Comparison of ENCODE assay signal across 10 cellular contexts in the genomic region with DNA sequence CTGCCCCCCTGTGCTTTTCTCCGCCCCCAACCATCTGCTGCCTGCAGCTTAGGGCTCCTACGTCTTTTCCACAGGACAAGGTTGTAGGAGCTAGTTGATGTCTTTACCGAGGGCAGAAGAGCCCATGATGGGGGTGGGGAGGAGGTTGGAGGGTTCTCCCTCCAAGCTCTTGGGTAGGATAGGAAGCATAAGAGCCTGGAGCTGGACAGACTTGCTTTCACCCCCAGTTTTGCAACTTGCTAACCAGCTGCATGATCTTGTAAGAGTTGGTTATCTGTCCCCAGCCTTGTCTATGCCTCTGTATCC. TPM values are rescaled to one million over a fixed set of nuclear protein-coding genes. Genes with fewer than 3 reads are reported as not detected.
DNase-seq lines count a peak whose midpoint lies in the region; ATAC-seq and TF ChIP-seq lines count a peak whose summit lies in the region.
"Had no signal": no experiment of that assay in that cellular context is flagged by ENCODE, and none has a peak within 500 bp of the region (broad histone marks: within the 10 kb centered on the region; RNA-seq: fewer than 3 reads in every experiment).

No MANE protein-coding gene starts in this region.

- H3K9me3 Mint-ChIP-seq in activated naive CD4-positive, alpha-beta T cell treated with anti-CD3 and anti-CD28 coated beads, Interleukin-2, amount 50 U/mL, for 24 hours = no peaks in the 10 kb centered on the region
- no peaks in the 10 kb centered on the region for H3K9me3 Mint-ChIP-seq in type B pancreatic cell

- no peaks in the 10 kb centered on the region for H3K27me3 Mint-ChIP-seq in activated naive CD4-positive, alpha-beta T cell treated with anti-CD3 and anti-CD28 coated beads, Interleukin-2, amount 50 U/mL, for 24 hours
- no peaks in the 10 kb centered on the region for H3K27me3 Mint-ChIP-seq in type B pancreatic cell

- no peaks in the 10 kb centered on the region for H3K9me3 ChIP-seq in lower lobe of right lung

- peaks cover 66% of the 10 kb centered on the region for H3K36me3 ChIP-seq in lower lobe of right lung

- H3K4me1 ChIP-seq in lower lobe of right lung = peaks cover 25% of the 10 kb centered on the region

- H3K4me3 ChIP-seq in astrocyte of the spinal cord (ENCODE audit: low read depth, low read length) = peak overlapping the region; percentile 98
- H3K4me3 ChIP-seq in lower lobe of right lung = peak overlapping the region; percentile 99

- TF ChIP-seq CTCF in astrocyte of the spinal cord (IDR thresholded peaks at IDR 0.05; ENCODE audit: low read depth, low read length) (no peak), lower lobe of right lung (IDR thresholded peaks at IDR 0.05) (no peak), type B pancreatic cell (conservative IDR thresholded peaks at IDR 0.05) (no peak)

- H3K4me1 Mint-ChIP-seq in activated naive CD4-positive, alpha-beta T cell treated with anti-CD3 and anti-CD28 coated beads, Interleukin-2, amount 50 U/mL, for 24 hours = peaks cover 48% of the 10 kb centered on the region
- H3K4me1 Mint-ChIP-seq in type B pancreatic cell (ENCODE audit: unreplicated experiment) = peaks cover 24% of the 10 kb centered on the region

- intact Hi-C loops in lower lobe of right lung (cut with DNase I) = no loop called here

- peak overlapping the region; percentile 99 for H3K4me3 Mint-ChIP-seq in activated naive CD4-positive, alpha-beta T cell treated with anti-CD3 and anti-CD28 coated beads, Interleukin-2, amount 50 U/mL, for 24 hours
- peak overlapping the region; percentile 99 for H3K4me3 Mint-ChIP-seq in type B pancreatic cell

- ATAC-seq in lower lobe of right lung = no peak
- ATAC-seq in GM18909 (IDR thresholded peaks at IDR 0.05; ENCODE audit: poor library complexity, unreplicated experiment) = no peak
- ATAC-seq in GM19452 (IDR thresholded peaks at IDR 0.05; ENCODE audit: unreplicated experiment) = no peak

- H3K27ac ChIP-seq in lower lobe of right lung = peak overlapping the region; percentile 31

- no peak for DNase-seq in activated naive CD4-positive, alpha-beta T cell treated with anti-CD3 and anti-CD28 coated beads, Interleukin-2, amount 50 U/mL, for 16 hours
- DNase-seq in astrocyte of the spinal cord (ENCODE audit: low read depth, low spot score) (no peak), lower lobe of right lung (no peak), type B pancreatic cell (ENCODE audit: extremely low spot score, unreplicated experiment) (no peak), NCI-H510A treated with DMSO at 0.1 percent for 48 hours (lab: John Stamatoyannopoulos, UW) (no peak)

- H3K36me3 Mint-ChIP-seq in activated naive CD4-positive, alpha-beta T cell treated with anti-CD3 and anti-CD28 coated beads, Interleukin-2, amount 50 U/mL, for 24 hours = peaks cover 10% of the 10 kb centered on the region
- peaks cover 23% of the 10 kb centered on the region for H3K36me3 Mint-ChIP-seq in type B pancreatic cell

- in situ Hi-C loops in astrocyte of the spinal cord (cut with HindIII; ENCODE audit: low sequenced_read_pairs) = no loop called here

- H3K27ac Mint-ChIP-seq in activated naive CD4-positive, alpha-beta T cell treated with anti-CD3 and anti-CD28 coated beads, Interleukin-2, amount 50 U/mL, for 24 hours = no peak overlapping the region
- peak overlapping the region; percentile 96 for H3K27ac Mint-ChIP-seq in type B pancreatic cell

- H3K27me3 ChIP-seq in lower lobe of right lung (ENCODE audit: low read depth) = no peaks in the 10 kb centered on the region

RNA-seq across cellular contexts. Expression of gene ABCF3, which starts 0.9 kb away (rescaled TPM):
- 60.7 TPM for total RNA-seq in lower lobe of right lung
- total RNA-seq in type B pancreatic cell (ENCODE audit: low replicate concordance) = 72.3 and 74.3 TPM in 2 replicates

RNA-seq across cellular contexts. Expression of gene AP2M1, which starts 12.2 kb away (rescaled TPM):
- 241 TPM for total RNA-seq in lower lobe of right lung
- 249 and 298 TPM in 2 replicates for total RNA-seq in type B pancreatic cell (ENCODE audit: low replicate concordance)

RNA-seq across cellular contexts. Expression of gene DVL3, which starts 31.7 kb away (rescaled TPM):
- total RNA-seq in lower lobe of right lung = 55.1 TPM
- total RNA-seq in type B pancreatic cell (ENCODE audit: low replicate concordance) = 70.8 and 84.8 TPM in 2 replicates

RNA-seq across cellular contexts. Expression of gene VWA5B2, which starts 42.5 kb away (rescaled TPM):
- total RNA-seq in lower lobe of right lung = 0.47 TPM
- total RNA-seq in type B pancreatic cell (ENCODE audit: low replicate concordance) = 23.7 and 38.7 TPM in 2 replicates
- total RNA-seq: pulmonary artery endothelial cell, RPMI7951 had no signal

RNA-seq across cellular contexts. Expression of gene EIF2B5, which starts 51.7 kb away (rescaled TPM):
- total RNA-seq in lower lobe of right lung = 41.9 TPM
- 43.9 and 48.5 TPM in 2 replicates for total RNA-seq in type B pancreatic cell (ENCODE audit: low replicate concordance)
